7 cellular contexts compared by ENCODE assay signal in genomic region chr5:39058178-39058577, GRCh38. TPM values are rescaled to one million over a fixed set of nuclear protein-coding genes. Genes with fewer than 3 reads are reported as not detected.
DNase-seq lines count a peak whose midpoint lies in the region; ATAC-seq and TF ChIP-seq lines count a peak whose summit lies in the region.

No MANE protein-coding gene starts in this region.

- in situ Hi-C loops in HAP-1 (cut with MboI; ENCODE audit: low sequenced_read_pairs): no loop called here

- H3K4me3 ChIP-seq in psoas muscle (peak overlapping the region; percentile 41), HAP-1 (no peak overlapping the region)

- H3K27ac ChIP-seq in psoas muscle: no peak overlapping the region

- H3K4me1 Mint-ChIP-seq in activated T-helper 1 cell treated with anti-CD3 and anti-CD28 coated beads, Interleukin-12 subunit alpha, Interleukin-12 subunit beta, Interleukin-2, Interleukin-4 antibody, amounts not matched to agents 30 ng/mL and 10 ng/mL and 1 ng/mL, durations not matched to agents 14 hours and 24 hours and 36 hours (ENCODE audit: low read depth): peaks cover 59% of the 10 kb centered on the region

- H3K9me3 Mint-ChIP-seq in activated T-helper 1 cell treated with anti-CD3 and anti-CD28 coated beads, Interleukin-12 subunit alpha, Interleukin-12 subunit beta, Interleukin-2, Interleukin-4 antibody, amounts not matched to agents 30 ng/mL and 10 ng/mL and 1 ng/mL, durations not matched to agents 14 hours and 24 hours and 36 hours: no peaks in the 10 kb centered on the region

- intact Hi-C loops in activated T-helper 1 cell treated with anti-CD3 and anti-CD28 coated beads, Interleukin-12 subunit alpha, Interleukin-12 subunit beta, Interleukin-2, Interleukin-4 antibody, amounts not matched to agents 30 ng/mL and 10 ng/mL and 1 ng/mL, durations not matched to agents 14 hours and 24 hours and 36 hours (cut with micrococcal nuclease): loop anchor here (1.0 kb wide), 1 partner anchor 15 kb away; no protein-coding TSS in a partner anchor
- intact Hi-C loops in psoas muscle (cut with DNase I): no loop called here

- 50 to 78% (median 60%) methylated on average over 2 of the region's 2 CpGs for WGBS in psoas muscle, 3 donors

- H3K9me3 ChIP-seq in psoas muscle: no peaks in the 10 kb centered on the region
- H3K9me3 ChIP-seq in HAP-1: no peaks in the 10 kb centered on the region

- peak overlapping the region; percentile 71 for H3K27ac Mint-ChIP-seq in activated T-helper 1 cell treated with anti-CD3 and anti-CD28 coated beads, Interleukin-12 subunit alpha, Interleukin-12 subunit beta, Interleukin-2, Interleukin-4 antibody, amounts not matched to agents 30 ng/mL and 10 ng/mL and 1 ng/mL, durations not matched to agents 14 hours and 24 hours and 36 hours

- ATAC-seq in GM18909 (IDR thresholded peaks at IDR 0.05; ENCODE audit: poor library complexity, unreplicated experiment): peak; percentile 84
- peak; percentile 83 for ATAC-seq in HG02642 (IDR thresholded peaks at IDR 0.05; ENCODE audit: poor library complexity, unreplicated experiment)
- ATAC-seq in psoas muscle: no peak

- DNase-seq in activated T-helper 1 cell treated with anti-CD3 and anti-CD28 coated beads, Interleukin-12 subunit alpha, Interleukin-12 subunit beta, Interleukin-2, Interleukin-4 antibody, amounts not matched to agents 30 ng/mL and 10 ng/mL and 1 ng/mL, durations not matched to agents 14 hours and 24 hours and 36 hours (ENCODE audit: low spot score): no peak
- DNase-seq in psoas muscle (no peak), NCI-H510A treated with DMSO at 0.1 percent for 48 hours (lab: John Stamatoyannopoulos, UW) (no peak), HuH-7.5 (ENCODE audit: low spot score) (no peak), HAP-1 (ENCODE audit: low spot score in 2 of 2) (no peak)

- H3K4me1 ChIP-seq in psoas muscle (peaks cover 74% of the 10 kb centered on the region), HAP-1 (peaks cover under 1% of the 10 kb centered on the region)

- no peaks in the 10 kb centered on the region for H3K27me3 ChIP-seq in psoas muscle (ENCODE audit: insufficient read depth in 3 of 3, low read length in 2 of 3)
- H3K27me3 ChIP-seq in HAP-1 (ENCODE audit: low read depth): no peaks in the 10 kb centered on the region

- no peak for TF ChIP-seq CTCF in psoas muscle (IDR thresholded peaks at IDR 0.05)

- peaks cover 9% of the 10 kb centered on the region for H3K36me3 Mint-ChIP-seq in activated T-helper 1 cell treated with anti-CD3 and anti-CD28 coated beads, Interleukin-12 subunit alpha, Interleukin-12 subunit beta, Interleukin-2, Interleukin-4 antibody, amounts not matched to agents 30 ng/mL and 10 ng/mL and 1 ng/mL, durations not matched to agents 14 hours and 24 hours and 36 hours (ENCODE audit: low read depth)

- H3K27me3 Mint-ChIP-seq in activated T-helper 1 cell treated with anti-CD3 and anti-CD28 coated beads, Interleukin-12 subunit alpha, Interleukin-12 subunit beta, Interleukin-2, Interleukin-4 antibody, amounts not matched to agents 30 ng/mL and 10 ng/mL and 1 ng/mL, durations not matched to agents 14 hours and 24 hours and 36 hours (ENCODE audit: insufficient read depth): no peaks in the 10 kb centered on the region

- H3K4me3 Mint-ChIP-seq in activated T-helper 1 cell treated with anti-CD3 and anti-CD28 coated beads, Interleukin-12 subunit alpha, Interleukin-12 subunit beta, Interleukin-2, Interleukin-4 antibody, amounts not matched to agents 30 ng/mL and 10 ng/mL and 1 ng/mL, durations not matched to agents 14 hours and 24 hours and 36 hours: peak overlapping the region; percentile 69

- H3K36me3 ChIP-seq in psoas muscle (ENCODE audit: insufficient read depth in 1 of 2, low read depth in 1 of 2) (peaks cover 0 to 9% of the 10 kb centered on the region in 2 donors), HAP-1 (replicated peaks) (no peaks in the 10 kb centered on the region)

RNA-seq across cellular contexts. Expression of gene RICTOR, which starts 16.0 kb away (rescaled TPM):
- 30.1 and 33.9 TPM in 2 replicates for total RNA-seq in activated T-helper 1 cell treated with anti-CD3 and anti-CD28 coated beads, Interleukin-12 subunit alpha, Interleukin-12 subunit beta, Interleukin-2, Interleukin-4 antibody, amounts not matched to agents 30 ng/mL and 10 ng/mL and 1 ng/mL, durations not matched to agents 14 hours and 24 hours and 36 hours
- total RNA-seq in psoas muscle: 10 to 100 TPM; 34.0 to 46.7 (median 41.0) TPM
- polyA plus RNA-seq in psoas muscle: 1 to 10 TPM; 2.7 to 9.5 (median 6.4) TPM

Comparison
In these comparisons a context has a peak if more than half of its experiments do, and no peak if none do; other contexts are left out.
1. ATAC-seq: peak in GM18909 (single experiment) and HG02642 (single experiment); none in psoas muscle (0 of 4).